In genomic region chr12:112891093-112892024, GRCh38 we compare ENCODE assay signal across 21 cellular contexts. TPM values are rescaled to one million over a fixed set of nuclear protein-coding genes. Genes with fewer than 3 reads are reported as not detected.
DNase-seq lines count a peak whose midpoint lies in the region.
"Had no signal": no experiment of that assay in that cellular context is flagged by ENCODE, and none has a peak within 500 bp of the region (broad histone marks: within the 10 kb centered on the region; RNA-seq: fewer than 3 reads in every experiment).

No MANE protein-coding gene starts in this region.

- no peak overlapping the region for H4K5ac ChIP-seq in mesendoderm (ENCODE audit: low read length)

- DNase-seq in ELR (ENCODE audit: low read depth) = peak; percentile 9
- peak; percentile 74 for DNase-seq in NCI-H2196 (lab: John Stamatoyannopoulos, UW; ENCODE audit: unreplicated experiment)
- peak; percentile 51 for DNase-seq in cerebellum (ENCODE audit: low spot score)
- peak; percentile 64 for DNase-seq in mesendoderm
- DNase-seq in activated gamma-delta T cell treated with Interleukin-2 at 50 U/mL for 16 hours = no peak
- DNase-seq in iPS-NIHi7 (ENCODE audit: extremely low spot score) = no peak
- DNase-seq in HPDE6-E6E7 (ENCODE audit: extremely low spot score) = no peak
- DNase-seq in T-helper 2 cell treated with Interferon-gamma antibody and Interleukin-4, amounts not matched to agents 5 μg/mL and 100 μg/mL, for 36 hours (ENCODE audit: low spot score) = no peak
- DNase-seq: activated CD8-positive, alpha-beta memory T cell treated with anti-CD3 and anti-CD28 coated beads, Interleukin-2, amount 50 U/mL, for 48 hours; activated naive CD8-positive, alpha-beta T cell treated with anti-CD3 and anti-CD28 coated beads, Interleukin-2, amount 50 U/mL, for 24 hours; brain microvascular endothelial cell; CD8-positive, alpha-beta memory T cell; GOT3; naive thymus-derived CD8-positive, alpha-beta T cell; NCI-H187; stimulated activated CD4-positive, alpha-beta T cell treated with anti-CD3 and anti-CD28 coated beads, Interleukin-2, amount 100 ng/mL, for 48 hours; stimulated activated naive CD8-positive, alpha-beta T cell treated with anti-CD3 and anti-CD28 coated beads, Interleukin-15, Interleukin-2, amounts not matched to agents 100 U/mL and 50 U/mL, for 24 hours; transverse colon had no signal

- H2BK5ac ChIP-seq in mesendoderm (ENCODE audit: low read length) = peak overlapping the region; percentile 23

- H3K4me1 ChIP-seq in mesendoderm (ENCODE audit: control insufficient read depth, low read depth, low read length) = no peaks in the 10 kb centered on the region
- H3K4me1 ChIP-seq: parathyroid adenoma, transverse colon had no signal

- no peak overlapping the region for H3K27ac ChIP-seq in mesendoderm (ENCODE audit: low read depth, low read length)
- H3K27ac ChIP-seq: brain microvascular endothelial cell, parathyroid adenoma, skin epidermis, transverse colon, VCaP had no signal

- H3K4me3 ChIP-seq in mesendoderm (ENCODE audit: low read length) = no peak overlapping the region
- H3K4me3 ChIP-seq: skin epidermis, transverse colon had no signal

- no peaks in the 10 kb centered on the region for H3K9me3 Mint-ChIP-seq in T-helper 2 cell treated with Interferon-gamma antibody and Interleukin-4, amounts not matched to agents 5 μg/mL and 100 μg/mL, for 36 hours
- H3K9me3 Mint-ChIP-seq: activated naive CD8-positive, alpha-beta T cell treated with anti-CD3 and anti-CD28 coated beads, Interleukin-2, amount 50 U/mL, for 24 hours; CD8-positive, alpha-beta memory T cell; naive thymus-derived CD8-positive, alpha-beta T cell had no signal

- no peaks in the 10 kb centered on the region for H3K36me3 Mint-ChIP-seq in T-helper 2 cell treated with Interferon-gamma antibody and Interleukin-4, amounts not matched to agents 5 μg/mL and 100 μg/mL, for 36 hours (ENCODE audit: low read depth)
- H3K36me3 Mint-ChIP-seq: CD8-positive, alpha-beta memory T cell; naive thymus-derived CD8-positive, alpha-beta T cell had no signal

- no peaks in the 10 kb centered on the region for H3K4me1 Mint-ChIP-seq in T-helper 2 cell treated with Interferon-gamma antibody and Interleukin-4, amounts not matched to agents 5 μg/mL and 100 μg/mL, for 36 hours (ENCODE audit: low read depth)
- H3K4me1 Mint-ChIP-seq: activated naive CD8-positive, alpha-beta T cell treated with anti-CD3 and anti-CD28 coated beads, Interleukin-2, amount 50 U/mL, for 24 hours; CD8-positive, alpha-beta memory T cell had no signal

- no peaks in the 10 kb centered on the region for H3K79me2 ChIP-seq in mesendoderm (ENCODE audit: control insufficient read depth, insufficient read depth, low read length)
- H3K79me2 ChIP-seq: parathyroid adenoma had no signal

- H3K27me3 Mint-ChIP-seq in T-helper 2 cell treated with Interferon-gamma antibody and Interleukin-4, amounts not matched to agents 5 μg/mL and 100 μg/mL, for 36 hours (ENCODE audit: low read depth) = peaks cover 9% of the 10 kb centered on the region

- H2BK120ac ChIP-seq in mesendoderm (ENCODE audit: low read depth, low read length) = no peak overlapping the region

- no peaks in the 10 kb centered on the region for H3K36me3 ChIP-seq in mesendoderm (ENCODE audit: control insufficient read depth, insufficient read depth, low read length)
- H3K36me3 ChIP-seq: brain microvascular endothelial cell, transverse colon had no signal

- no peaks in the 10 kb centered on the region for H3K27me3 ChIP-seq in mesendoderm (ENCODE audit: insufficient read depth, low read length, poor library complexity)
- H3K27me3 ChIP-seq: brain microvascular endothelial cell, transverse colon had no signal

- H3K9ac ChIP-seq in mesendoderm (ENCODE audit: low read length) = no peak overlapping the region
- H3K9ac ChIP-seq: parathyroid adenoma had no signal

- H4K8ac ChIP-seq in mesendoderm (ENCODE audit: low read depth, low read length) = no peak overlapping the region

- no peaks in the 10 kb centered on the region for H3K79me1 ChIP-seq in mesendoderm (ENCODE audit: low read length)

- H3K56ac ChIP-seq in mesendoderm (ENCODE audit: low read length) = no peak overlapping the region

- H2BK15ac ChIP-seq in mesendoderm (replicated peaks; ENCODE audit: low read depth) = no peak overlapping the region

- no peak overlapping the region for H3K4me3 Mint-ChIP-seq in T-helper 2 cell treated with Interferon-gamma antibody and Interleukin-4, amounts not matched to agents 5 μg/mL and 100 μg/mL, for 36 hours
- H3K4me3 Mint-ChIP-seq: activated naive CD8-positive, alpha-beta T cell treated with anti-CD3 and anti-CD28 coated beads, Interleukin-2, amount 50 U/mL, for 24 hours; CD8-positive, alpha-beta memory T cell; naive thymus-derived CD8-positive, alpha-beta T cell had no signal

- H3K18ac ChIP-seq in mesendoderm (ENCODE audit: low read length) = no peak overlapping the region

- no CpG with 5 or more reads among the region's 6 CpGs for WGBS in mesendoderm (ENCODE audit: extremely low coverage, insufficient coverage, low lambda C conversion rate)

- no peak overlapping the region for H3K23ac ChIP-seq in mesendoderm (ENCODE audit: low read length)

- no peak overlapping the region for H2AK5ac ChIP-seq in mesendoderm (ENCODE audit: low read length)

- H3K4ac ChIP-seq in mesendoderm (ENCODE audit: low read depth, low read length) = no peak overlapping the region

- H3K27ac Mint-ChIP-seq in T-helper 2 cell treated with Interferon-gamma antibody and Interleukin-4, amounts not matched to agents 5 μg/mL and 100 μg/mL, for 36 hours = no peak overlapping the region
- H3K27ac Mint-ChIP-seq: activated naive CD8-positive, alpha-beta T cell treated with anti-CD3 and anti-CD28 coated beads, Interleukin-2, amount 50 U/mL, for 24 hours; naive thymus-derived CD8-positive, alpha-beta T cell had no signal

- no peak overlapping the region for H3K4me2 ChIP-seq in mesendoderm (ENCODE audit: low read length)

RNA-seq across cellular contexts. Expression of gene OAS1, which starts 15.4 kb away (rescaled TPM):
- total RNA-seq in cerebellum = 2.6 TPM
- polyA plus RNA-seq in mesendoderm (2013, experiment 1 of 2) = 0.03 TPM
- 0.04 TPM for polyA plus RNA-seq in mesendoderm (2013, experiment 2 of 2)

RNA-seq across cellular contexts. Expression of gene OAS3, which starts 46.9 kb away (rescaled TPM):
- total RNA-seq in cerebellum = 5.4 TPM
- polyA plus RNA-seq in mesendoderm (2013, experiment 1 of 2) = 0.39 TPM
- polyA plus RNA-seq in mesendoderm (2013, experiment 2 of 2) = 0.46 TPM

Comparison
In these comparisons a context has a peak if more than half of its experiments do, and no peak if none do; other contexts are left out.
1. DNase-seq: peak in ELR (single experiment), NCI-H2196 (single experiment), cerebellum (single experiment) and mesendoderm (single experiment); none in activated gamma-delta T cell treated with Interleukin-2 at 50 U/mL for 16 hours (single experiment), iPS-NIHi7 (single experiment), HPDE6-E6E7 (single experiment) and T-helper 2 cell treated with Interferon-gamma antibody and Interleukin-4, amounts not matched to agents 5 μg/mL and 100 μg/mL, for 36 hours (single experiment).